Comparison of ENCODE assay signal across 8 cellular contexts in the genomic region with DNA sequence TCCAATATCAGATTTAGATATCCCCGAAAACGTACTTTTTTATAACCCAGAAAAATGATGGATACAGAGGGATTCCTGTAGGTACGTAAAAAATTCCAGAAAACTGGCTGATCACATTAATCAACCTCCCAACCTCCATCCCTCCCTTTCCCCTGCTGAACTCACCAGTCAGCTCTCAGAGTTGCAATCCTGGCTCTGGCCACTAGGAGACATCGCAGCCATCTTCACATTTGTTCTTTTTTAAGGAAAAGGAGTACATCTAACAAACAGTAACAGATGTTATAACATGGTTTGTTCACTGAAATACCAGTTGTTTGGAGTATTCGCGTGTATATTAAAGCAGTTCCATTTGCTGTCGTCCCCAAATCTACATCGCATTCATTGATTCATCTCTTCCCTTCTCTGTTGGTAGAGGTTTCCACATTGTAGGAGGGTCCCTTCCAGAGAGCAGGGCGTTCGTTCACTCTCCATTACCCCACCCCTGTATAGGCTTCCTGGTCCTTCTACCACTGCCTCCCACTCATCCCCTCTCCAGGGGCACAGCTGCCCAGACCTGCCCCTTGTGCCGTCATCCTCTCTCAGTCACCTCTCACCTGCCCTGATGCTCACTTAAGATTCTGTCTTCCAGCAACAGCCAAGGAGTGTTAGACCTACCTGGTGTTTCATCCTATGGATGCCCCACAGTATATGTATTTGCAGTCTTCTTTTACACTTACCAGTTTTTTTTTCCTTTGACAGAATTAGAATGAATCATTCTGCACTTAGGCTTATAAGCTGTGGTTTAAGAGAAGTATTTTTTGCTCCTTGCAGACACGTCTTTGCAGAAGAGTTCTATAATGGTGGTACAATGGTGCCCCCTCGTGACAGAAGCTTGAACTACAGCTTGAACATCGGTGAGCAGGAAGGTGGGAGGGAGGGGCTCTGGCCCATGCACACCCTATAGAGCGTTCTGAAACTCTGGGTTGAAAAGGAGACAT. TPM values are rescaled to one million over a fixed set of nuclear protein-coding genes. Genes with fewer than 3 reads are reported as not detected.
DNase-seq lines count a peak whose midpoint lies in the region; ATAC-seq and TF ChIP-seq lines count a peak whose summit lies in the region.

No MANE protein-coding gene starts in this region.

- TF ChIP-seq CTCF in RWPE2 (IDR thresholded peaks at IDR 0.05; ENCODE audit: poor library complexity, severe bottlenecking) (peak; percentile 52), uterus (IDR thresholded peaks at IDR 0.05) (peak; percentile 42 to 49 (median 45))

- H3K4me1 ChIP-seq in RWPE2 (ENCODE audit: insufficient read depth, poor library complexity, severe bottlenecking) (no peaks in the 10 kb centered on the region), uterus (no peaks in the 10 kb centered on the region)

- ATAC-seq in GM21529 (IDR thresholded peaks at IDR 0.05; ENCODE audit: unreplicated experiment) (peak; percentile 92), RWPE2 (ENCODE audit: low read depth) (peak; percentile 59)
- ATAC-seq in activated T-helper 17 cell treated with anti-CD3 and anti-CD28 coated beads, Interleukin-2, amount 50 U/mL, for 72 hours (replicated peaks): peak; percentile 76

- peaks cover 10% of the 10 kb centered on the region for H3K36me3 Mint-ChIP-seq in activated T-helper 17 cell treated with anti-CD3 and anti-CD28 coated beads, Interleukin-2, amount 50 U/mL, for 72 hours (ENCODE audit: low read depth)

- peaks cover 5% of the 10 kb centered on the region for H3K4me1 Mint-ChIP-seq in activated T-helper 17 cell treated with anti-CD3 and anti-CD28 coated beads, Interleukin-2, amount 50 U/mL, for 72 hours

- TF ChIP-seq POLR2A in uterus (IDR thresholded peaks at IDR 0.05): no peak

- no peak overlapping the region for H3K27ac Mint-ChIP-seq in activated T-helper 17 cell treated with anti-CD3 and anti-CD28 coated beads, Interleukin-2, amount 50 U/mL, for 72 hours

- no peak overlapping the region for H3K4me3 ChIP-seq in Jurkat, Clone E6-1 (ENCODE audit: low read length)
- H3K4me3 ChIP-seq in RWPE2 (ENCODE audit: severe bottlenecking) (no peak overlapping the region), uterus (no peak overlapping the region)

- H3K27ac ChIP-seq in RWPE2 (ENCODE audit: poor library complexity, severe bottlenecking) (no peak overlapping the region), uterus (no peak overlapping the region)

- H3K9me3 Mint-ChIP-seq in activated T-helper 17 cell treated with anti-CD3 and anti-CD28 coated beads, Interleukin-2, amount 50 U/mL, for 72 hours: no peaks in the 10 kb centered on the region

- no peaks in the 10 kb centered on the region for H3K36me3 ChIP-seq in RWPE2 (ENCODE audit: low read depth)
- H3K36me3 ChIP-seq in uterus: no peaks in the 10 kb centered on the region

- intact Hi-C loops in posterior cingulate gyrus (cut with DNase I): no loop called here
- intact Hi-C loops in uterus (cut with DNase I; ENCODE audit: low total_unique reads): no loop called here

- DNase-seq in EL: peak; percentile 66
- peak; percentile 46 for DNase-seq in Jurkat, Clone E6-1 (ENCODE audit: low read depth, low spot score)
- no peak for DNase-seq in RWPE2 (ENCODE audit: low spot score)
- DNase-seq in foreskin melanocyte: peak; percentile 52
- peak in 9 of 10 donors; percentile 12 to 91 (median 63) for DNase-seq in posterior cingulate gyrus
- DNase-seq in uterus: peak; percentile 43 to 44

- H3K27me3 Mint-ChIP-seq in activated T-helper 17 cell treated with anti-CD3 and anti-CD28 coated beads, Interleukin-2, amount 50 U/mL, for 72 hours: no peaks in the 10 kb centered on the region

- H3K4me3 Mint-ChIP-seq in activated T-helper 17 cell treated with anti-CD3 and anti-CD28 coated beads, Interleukin-2, amount 50 U/mL, for 72 hours: peak overlapping the region; percentile 49

- H3K9me3 ChIP-seq in RWPE2 (ENCODE audit: severe bottlenecking): no peaks in the 10 kb centered on the region
- H3K9me3 ChIP-seq in uterus: no peaks in the 10 kb centered on the region

- H3K27me3 ChIP-seq in RWPE2 (ENCODE audit: insufficient read depth, poor library complexity, severe bottlenecking): no peaks in the 10 kb centered on the region
- no peaks in the 10 kb centered on the region for H3K27me3 ChIP-seq in uterus

RNA-seq across cellular contexts. Expression of gene RAB40AL, which starts 36.8 kb away (rescaled TPM):
- polyA plus RNA-seq in Jurkat, Clone E6-1 (2012; ENCODE audit: insufficient read depth, insufficient read length): not detected
- total RNA-seq in activated T-helper 17 cell treated with anti-CD3 and anti-CD28 coated beads, Interleukin-2, amount 50 U/mL, for 72 hours: under 1 TPM; 0.61 to 0.64 TPM
- 1 to 10 TPM in 2 of 4 donors, not detected in 2; 1.5 to 2.9 TPM for total RNA-seq in uterus
